Comparison of ENCODE assay signal across 1 cellular context in the genomic region with DNA sequence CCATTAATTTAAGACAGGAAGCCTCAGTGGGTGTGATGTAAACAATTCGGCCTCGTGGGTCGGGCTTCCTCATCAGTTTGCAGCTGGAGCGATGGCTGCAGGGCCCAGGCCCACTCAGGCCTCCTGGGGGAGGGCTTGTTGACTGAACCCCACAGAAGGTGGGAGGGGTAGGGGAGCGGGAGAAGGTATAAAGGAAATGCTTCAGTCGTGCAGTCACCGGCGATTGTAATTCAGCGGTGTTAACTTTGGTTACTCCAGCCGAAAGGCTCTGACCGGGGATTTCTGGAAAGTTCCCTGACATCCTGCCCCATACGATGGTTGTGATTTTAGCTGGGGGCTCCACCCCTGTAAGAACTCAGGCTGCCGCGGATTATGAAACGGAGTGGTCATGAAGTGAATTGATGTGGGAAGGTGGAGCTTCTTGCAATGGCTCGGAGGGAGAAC.
TF ChIP-seq lines count a peak whose summit lies in the region.

No MANE protein-coding gene starts in this region.

TF ChIP-seq in PFSK-1, 5 proteins besides CTCF, POLR2A, EP300 and RAD21 (continued from another document):
- TF ChIP-seq, protein P1, sequence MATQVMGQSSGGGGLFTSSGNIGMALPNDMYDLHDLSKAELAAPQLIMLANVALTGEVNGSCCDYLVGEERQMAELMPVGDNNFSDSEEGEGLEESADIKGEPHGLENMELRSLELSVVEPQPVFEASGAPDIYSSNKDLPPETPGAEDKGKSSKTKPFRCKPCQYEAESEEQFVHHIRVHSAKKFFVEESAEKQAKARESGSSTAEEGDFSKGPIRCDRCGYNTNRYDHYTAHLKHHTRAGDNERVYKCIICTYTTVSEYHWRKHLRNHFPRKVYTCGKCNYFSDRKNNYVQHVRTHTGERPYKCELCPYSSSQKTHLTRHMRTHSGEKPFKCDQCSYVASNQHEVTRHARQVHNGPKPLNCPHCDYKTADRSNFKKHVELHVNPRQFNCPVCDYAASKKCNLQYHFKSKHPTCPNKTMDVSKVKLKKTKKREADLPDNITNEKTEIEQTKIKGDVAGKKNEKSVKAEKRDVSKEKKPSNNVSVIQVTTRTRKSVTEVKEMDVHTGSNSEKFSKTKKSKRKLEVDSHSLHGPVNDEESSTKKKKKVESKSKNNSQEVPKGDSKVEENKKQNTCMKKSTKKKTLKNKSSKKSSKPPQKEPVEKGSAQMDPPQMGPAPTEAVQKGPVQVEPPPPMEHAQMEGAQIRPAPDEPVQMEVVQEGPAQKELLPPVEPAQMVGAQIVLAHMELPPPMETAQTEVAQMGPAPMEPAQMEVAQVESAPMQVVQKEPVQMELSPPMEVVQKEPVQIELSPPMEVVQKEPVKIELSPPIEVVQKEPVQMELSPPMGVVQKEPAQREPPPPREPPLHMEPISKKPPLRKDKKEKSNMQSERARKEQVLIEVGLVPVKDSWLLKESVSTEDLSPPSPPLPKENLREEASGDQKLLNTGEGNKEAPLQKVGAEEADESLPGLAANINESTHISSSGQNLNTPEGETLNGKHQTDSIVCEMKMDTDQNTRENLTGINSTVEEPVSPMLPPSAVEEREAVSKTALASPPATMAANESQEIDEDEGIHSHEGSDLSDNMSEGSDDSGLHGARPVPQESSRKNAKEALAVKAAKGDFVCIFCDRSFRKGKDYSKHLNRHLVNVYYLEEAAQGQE (IDR thresholded peaks at IDR 0.05; ENCODE audit: insufficient read depth in 1 of 2, low read depth in 2 of 2, low read length in 2 of 2), result 0 out of 4 replicates have a peak, but pooled peaks of 1 of the 2 experiments have one; percentile 39
